In genomic region chr4:75671802-75672421, GRCh38 we compare ENCODE assay signal across 9 cellular contexts. TPM values are rescaled to one million over a fixed set of nuclear protein-coding genes. Genes with fewer than 3 reads are reported as not detected.
DNase-seq lines count a peak whose midpoint lies in the region; ATAC-seq and TF ChIP-seq lines count a peak whose summit lies in the region.
"Had no signal": no experiment of that assay in that cellular context is flagged by ENCODE, and none has a peak within 500 bp of the region (broad histone marks: within the 10 kb centered on the region; RNA-seq: fewer than 3 reads in every experiment).

No MANE protein-coding gene starts in this region.

- H3K27me3 ChIP-seq in PC-9 (ENCODE audit: insufficient read depth, low read depth) = no peaks in the 10 kb centered on the region

- intact Hi-C loops in PC-9 (cut with micrococcal nuclease; ENCODE audit: unreplicated experiment) = no loop called here

- TF ChIP-seq CTCF in PC-9 (conservative IDR thresholded peaks at IDR 0.05) = no peak

- BruUV-seq in PC-9 (replicated peaks; lab: Mats Ljungman, UMichigan) = no TSS peak

- no peaks in the 10 kb centered on the region for H3K9me2 ChIP-seq in PC-9 (ENCODE audit: insufficient read depth)

- DNase-seq in PC-9 (no peak), erythroblast (lab: John Stamatoyannopoulos, UW) (peak; percentile 19 to 50), pons (ENCODE audit: low spot score) (peak; percentile 8), midbrain (lab: John Stamatoyannopoulos, UW) (no peak), C1 segment of cervical spinal cord (lab: John Stamatoyannopoulos, UW) (no peak), COR-L47 (lab: John Stamatoyannopoulos, UW) (no peak)

- H3K4me1 ChIP-seq in ES-I3 (ENCODE audit: insufficient read depth, low read length) (peaks cover 25% of the 10 kb centered on the region), PC-9 (replicated peaks; ENCODE audit: insufficient read depth) (peaks cover 17% of the 10 kb centered on the region)

- peak overlapping the region; percentile 98 for H3K9ac ChIP-seq in ES-I3 (ENCODE audit: low read depth, low read length)

- H2AFZ ChIP-seq in PC-9 = peak overlapping the region; percentile 83

- CTCF ChIA-PET in PC-9 (lab: Charles Lee) = no interaction called here

- no peaks in the 10 kb centered on the region for H3K36me3 ChIP-seq in ES-I3 (ENCODE audit: insufficient read depth, low read length)
- H3K36me3 ChIP-seq in PC-9 (ENCODE audit: low read depth) = no peaks in the 10 kb centered on the region

- TF ChIP-seq POLR2A in erythroblast (IDR thresholded peaks at IDR 0.05; ENCODE audit: low read length) = no peak

- peaks cover 8% of the 10 kb centered on the region for H3F3A ChIP-seq in PC-9 (ENCODE audit: insufficient read depth, low read depth)

- ATAC-seq in HG02571 (IDR thresholded peaks at IDR 0.05; ENCODE audit: unreplicated experiment) = no peak

- POLR2A ChIA-PET in PC-9 (lab: Charles Lee; ENCODE audit: unreplicated experiment) = interaction anchor here (0.6 to 0.7 kb wide), 3 partner anchors 77 to 335 kb away, joined by 6 to 8 read pairs (median 7); partner anchors contain the start of gene CXCL9

- H3K79me2 ChIP-seq in PC-9 (ENCODE audit: low read depth) = peaks cover 62% of the 10 kb centered on the region

- peak overlapping the region; percentile 97 for H3K4me2 ChIP-seq in PC-9

- H3K27ac ChIP-seq in PC-9 = peak overlapping the region; percentile 84

- peak overlapping the region; percentile 96 for H3K4me3 ChIP-seq in PC-9

- peaks cover 51% of the 10 kb centered on the region for H4K20me1 ChIP-seq in PC-9 (ENCODE audit: insufficient read depth)

- no peaks in the 10 kb centered on the region for H3K9me3 ChIP-seq in ES-I3 (ENCODE audit: control insufficient read depth, insufficient read depth, low read length)
- H3K9me3 ChIP-seq in PC-9 (ENCODE audit: insufficient read depth, low read depth) = no peaks in the 10 kb centered on the region

RNA-seq across cellular contexts. Expression of gene G3BP2, which starts 1.3 kb away (rescaled TPM):
- 102 and 105 TPM in 2 replicates for total RNA-seq in PC-9 (2021)

RNA-seq across cellular contexts. Expression of gene CDKL2, which starts 41.6 kb away (rescaled TPM):
- total RNA-seq in PC-9 (2021) = 0.38 and 0.46 TPM in 2 replicates
- total RNA-seq: HT1080 had no signal

RNA-seq across cellular contexts. Expression of gene USO1, which starts 52.5 kb away (rescaled TPM):
- 26.5 and 33.9 TPM in 2 replicates for total RNA-seq in PC-9 (2021)

Comparison
In these comparisons a context has a peak if more than half of its experiments do, and no peak if none do; other contexts are left out.
1. DNase-seq: peak in erythroblast (2 of 2) and pons (single experiment); none in PC-9 (0 of 2), midbrain (single experiment), C1 segment of cervical spinal cord (0 of 14) and COR-L47 (single experiment).